Comparison of ENCODE assay signal across 1 cellular context in genomic region chr17:79370594-79370993, GRCh38.
TF ChIP-seq lines count a peak whose summit lies in the region.

No MANE protein-coding gene starts in this region.

TF ChIP-seq in H1, 55 proteins besides CTCF, POLR2A, EP300 and RAD21 (continued from another document):
- TF ChIP-seq RXRA (IDR thresholded peaks at IDR 0.05; ENCODE audit: insufficient read depth, low read depth, low read length) (no peak), CBX8 (IDR thresholded peaks at IDR 0.05; ENCODE audit: borderline replicate concordance, low read depth, low read length) (no peak), HDAC6 (IDR thresholded peaks at IDR 0.05; ENCODE audit: low read depth, low read length) (no peak), SP4 (IDR thresholded peaks at IDR 0.05; ENCODE audit: low read length) (no peak)
